Comparison of ENCODE assay signal across 10 cellular contexts in the genomic region with DNA sequence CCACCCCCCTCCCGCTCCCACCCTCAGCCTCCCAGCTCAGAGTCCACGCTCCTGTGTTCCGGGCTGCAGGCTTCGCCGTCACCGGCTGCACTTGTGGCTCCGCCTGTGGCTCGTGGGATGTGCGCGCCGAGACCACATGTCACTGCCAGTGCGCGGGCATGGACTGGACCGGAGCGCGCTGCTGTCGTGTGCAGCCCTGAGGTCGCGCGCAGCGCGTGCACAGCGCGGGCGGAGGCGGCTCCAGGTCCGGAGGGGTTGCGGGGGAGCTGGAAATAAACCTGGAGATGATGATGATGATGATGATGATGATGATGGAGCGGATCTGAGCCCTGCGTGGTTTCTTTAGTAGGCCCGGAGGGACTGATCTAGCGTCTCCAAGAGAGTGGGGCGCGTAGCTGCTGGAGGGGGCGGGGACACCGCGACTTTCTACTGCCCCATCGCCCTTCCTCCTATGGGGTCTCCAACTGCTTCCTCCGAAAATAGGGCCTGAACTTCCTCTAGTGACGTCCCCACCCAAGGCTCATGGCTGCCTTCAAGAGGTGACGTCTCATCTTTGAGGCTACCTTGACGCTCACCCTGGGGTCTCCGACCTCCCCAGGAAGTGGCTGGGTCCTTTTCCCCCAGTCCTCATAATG. TPM values are rescaled to one million over a fixed set of nuclear protein-coding genes. Genes with fewer than 3 reads are reported as not detected.
DNase-seq lines count a peak whose midpoint lies in the region; TF ChIP-seq lines count a peak whose summit lies in the region.
"Had no signal": no experiment of that assay in that cellular context is flagged by ENCODE, and none has a peak within 500 bp of the region (broad histone marks: within the 10 kb centered on the region; RNA-seq: fewer than 3 reads in every experiment).

No MANE protein-coding gene starts in this region.

- DNase-seq in DMS 273 (lab: John Stamatoyannopoulos, UW; ENCODE audit: unreplicated experiment) = peak; percentile 71
- no peak for DNase-seq in DMS 273 treated with DMSO at 0.1 percent for 48 hours (lab: John Stamatoyannopoulos, UW)
- peak; percentile 29 for DNase-seq in NCI-H69 (lab: John Stamatoyannopoulos, UW)
- peak in 32 of 61 donors; percentile 0 to 81 (median 20) for DNase-seq in caudate nucleus (lab: John Stamatoyannopoulos, UW)
- DNase-seq in osteoblast (ENCODE audit: insufficient read length, low spot score, missing footprints) = peak; percentile 82
- no peak for DNase-seq in cerebellar cortex (ENCODE audit: low spot score)
- no peak for DNase-seq in OCI-LY7 (ENCODE audit: low spot score)
- DNase-seq in BE2C = no peak

- H3K4me3 ChIP-seq in osteoblast (ENCODE audit: insufficient read depth, low read length) (no peak overlapping the region), OCI-LY7 (ENCODE audit: low read depth, low read length, poor library complexity, severe bottlenecking) (no peak overlapping the region), BE2C (ENCODE audit: low read depth, low read length) (no peak overlapping the region)

- intact Hi-C loops in OCI-LY7 (cut with micrococcal nuclease; ENCODE audit: unreplicated experiment) = no loop called here

- H3K27ac ChIP-seq in caudate nucleus (ENCODE audit: low read depth, low read length) = no peak overlapping the region
- H3K27ac ChIP-seq in osteoblast (ENCODE audit: low read depth, low read length) = no peak overlapping the region
- no peak overlapping the region for H3K27ac ChIP-seq in OCI-LY7 (ENCODE audit: low read depth, low read length, poor library complexity, severe bottlenecking)
- H3K27ac ChIP-seq: 22Rv1 had no signal

- no TSS peak for BruUV-seq in OCI-LY7 (replicated peaks; lab: Mats Ljungman, UMichigan)

- H3K9me3 ChIP-seq in osteoblast (ENCODE audit: low read depth, low read length) (no peaks in the 10 kb centered on the region), OCI-LY7 (ENCODE audit: low read length) (no peaks in the 10 kb centered on the region), BE2C (no peaks in the 10 kb centered on the region)

- POLR2A ChIA-PET in OCI-LY7 (lab: Charles Lee) = no interaction called here

- no peaks in the 10 kb centered on the region for H3K36me3 ChIP-seq in osteoblast (ENCODE audit: insufficient read depth, low read length)
- no peaks in the 10 kb centered on the region for H3K36me3 ChIP-seq in OCI-LY7 (ENCODE audit: insufficient read depth, low read length)
- no peaks in the 10 kb centered on the region for H3K36me3 ChIP-seq in BE2C

- CTCF ChIA-PET in OCI-LY7 (lab: Charles Lee; ENCODE audit: unreplicated experiment) = no interaction called here

- no peaks in the 10 kb centered on the region for H3K4me1 ChIP-seq in osteoblast (ENCODE audit: insufficient read depth, low read length)
- no peaks in the 10 kb centered on the region for H3K4me1 ChIP-seq in OCI-LY7 (ENCODE audit: insufficient read depth, low read length, poor library complexity, severe bottlenecking)
- no peaks in the 10 kb centered on the region for H3K4me1 ChIP-seq in BE2C

- H4K20me1 ChIP-seq in osteoblast (ENCODE audit: insufficient read depth, low read length) = no peaks in the 10 kb centered on the region
- H4K20me1 ChIP-seq in OCI-LY7 (ENCODE audit: insufficient read depth, low read length) = no peaks in the 10 kb centered on the region

- H3K4me2 ChIP-seq in osteoblast (ENCODE audit: insufficient read depth, low read length) = no peak overlapping the region
- no peak overlapping the region for H3K4me2 ChIP-seq in OCI-LY7 (ENCODE audit: low read length)

- no peaks in the 10 kb centered on the region for H3K9me2 ChIP-seq in OCI-LY7 (ENCODE audit: insufficient read depth, low read length)

- H3K27me3 ChIP-seq in osteoblast (ENCODE audit: insufficient read depth, low read length) = no peaks in the 10 kb centered on the region
- H3K27me3 ChIP-seq in BE2C = peaks cover 59% of the 10 kb centered on the region

- no peak for TF ChIP-seq CTCF in osteoblast (IDR thresholded peaks at IDR 0.05; ENCODE audit: extremely low read depth, low read depth, low read length)
- no peak for TF ChIP-seq CTCF in OCI-LY7 (conservative IDR thresholded peaks at IDR 0.05; ENCODE audit: low read length)
- TF ChIP-seq CTCF in BE2C (IDR thresholded peaks at IDR 0.05; ENCODE audit: low read depth, low read length) = no peak

- H2AFZ ChIP-seq in osteoblast (ENCODE audit: low read length) (no peak overlapping the region), OCI-LY7 (ENCODE audit: low read length) (no peak overlapping the region)

- H3K79me2 ChIP-seq in osteoblast (ENCODE audit: insufficient read depth, low read length) = no peaks in the 10 kb centered on the region
- H3K79me2 ChIP-seq in OCI-LY7 (ENCODE audit: insufficient read depth, low read depth, low read length) = no peaks in the 10 kb centered on the region

RNA-seq across cellular contexts. Expression of gene RETN, which starts 1.4 kb away (rescaled TPM):
- total RNA-seq in osteoblast (not detected in 2 replicates), OCI-LY7 (2022) (not detected in 2 replicates)
- not detected in 2 replicates for total RNA-seq in OCI-LY7 (2014; rRNA removed; shearing (Covaris generic))
- not detected for polyA plus RNA-seq in BE2C (2012; ENCODE audit: insufficient read depth, insufficient read length, low read depth)
- total RNA-seq: left lobe of liver had no signal

RNA-seq across cellular contexts. Expression of gene MCEMP1, which starts 6.6 kb away (rescaled TPM):
- not detected in 2 replicates for total RNA-seq in osteoblast
- total RNA-seq in OCI-LY7 (2014; rRNA removed; shearing (Covaris generic)) = 0.22 and 0.28 TPM in 2 replicates
- total RNA-seq in OCI-LY7 (2022) = not detected in 2 replicates
- polyA plus RNA-seq in BE2C (2012; ENCODE audit: insufficient read depth, insufficient read length, low read depth) = not detected

RNA-seq across cellular contexts. Expression of gene TRAPPC5, which starts 10.4 kb away (rescaled TPM):
- total RNA-seq in osteoblast (23.3 and 26.4 TPM in 2 replicates), OCI-LY7 (2022) (115 and 150 TPM in 2 replicates)
- total RNA-seq in OCI-LY7 (2014; rRNA removed; shearing (Covaris generic)) = 78.4 and 91.5 TPM in 2 replicates
- polyA plus RNA-seq in BE2C (2012; ENCODE audit: insufficient read depth, insufficient read length, low read depth) = 514 TPM

RNA-seq across cellular contexts. Expression of gene FCER2, which starts 31.7 kb away (rescaled TPM):
- total RNA-seq in osteoblast = not detected in 2 replicates
- 3.3 and 3.7 TPM in 2 replicates for total RNA-seq in OCI-LY7 (2014; rRNA removed; shearing (Covaris generic))
- 3.9 and 4.6 TPM in 2 replicates for total RNA-seq in OCI-LY7 (2022)
- polyA plus RNA-seq in BE2C (2012; ENCODE audit: insufficient read depth, insufficient read length, low read depth) = not detected

RNA-seq across cellular contexts. Expression of gene STXBP2, which starts 33.4 kb away (rescaled TPM):
- total RNA-seq in osteoblast (1.2 and 3.3 TPM in 2 replicates), OCI-LY7 (2022) (121 and 138 TPM in 2 replicates)
- 27.7 and 43.0 TPM in 2 replicates for total RNA-seq in OCI-LY7 (2014; rRNA removed; shearing (Covaris generic))
- polyA plus RNA-seq in BE2C (2012; ENCODE audit: insufficient read depth, insufficient read length, low read depth) = 2.0 TPM

Comparison
In these comparisons a context has a peak if more than half of its experiments do, and no peak if none do; other contexts are left out.
1. DNase-seq: peak in DMS 273 (single experiment), NCI-H69 (single experiment), caudate nucleus (32 of 61) and osteoblast (single experiment); none in DMS 273 treated with DMSO at 0.1 percent for 48 hours (single experiment), cerebellar cortex (single experiment), OCI-LY7 (single experiment) and BE2C (single experiment).